Comparison of ENCODE assay signal across 8 cellular contexts in genomic region chr2:20052872-20053281, GRCh38. TPM values are rescaled to one million over a fixed set of nuclear protein-coding genes. Genes with fewer than 3 reads are reported as not detected.
DNase-seq lines count a peak whose midpoint lies in the region; ATAC-seq and TF ChIP-seq lines count a peak whose summit lies in the region.

No MANE protein-coding gene starts in this region.

- peak overlapping the region; percentile 91; the same call in 1 of the 2 replicates for H2AFZ ChIP-seq in MM.1S (ENCODE audit: low read length)

- H3K9me3 ChIP-seq in MM.1S (replicated peaks; ENCODE audit: insufficient read depth, low read length) (no peaks in the 10 kb centered on the region), SK-N-MC (ENCODE audit: low read depth, low read length) (no peaks in the 10 kb centered on the region)

- H3K4me2 ChIP-seq in MM.1S (ENCODE audit: low read depth, low read length): peak overlapping the region; percentile 83

- H3K9ac ChIP-seq in MM.1S (ENCODE audit: low read length) (no peak overlapping the region), SK-N-MC (ENCODE audit: insufficient read length) (peak overlapping the region; percentile 78)

- no peak for ATAC-seq in sciatic nerve
- no peak for ATAC-seq in HG02885 (IDR thresholded peaks at IDR 0.05; ENCODE audit: poor library complexity, unreplicated experiment)

- H3F3A ChIP-seq in MM.1S (ENCODE audit: insufficient read depth, low read length): peaks cover 8% of the 10 kb centered on the region; the same call in 1 of the 2 replicates

- no peaks in the 10 kb centered on the region for H3K9me2 ChIP-seq in MM.1S (replicated peaks; ENCODE audit: insufficient read depth, low read length)

- intact Hi-C loops in sciatic nerve (cut with DNase I): no loop called here

- no peaks in the 10 kb centered on the region for H4K20me1 ChIP-seq in MM.1S (ENCODE audit: insufficient read depth, low read length)

- H3K79me2 ChIP-seq in MM.1S (ENCODE audit: low read length): peaks cover 35% of the 10 kb centered on the region

- H3K4me3 ChIP-seq in MM.1S (ENCODE audit: low read length) (peak overlapping the region; percentile 86; the same call in 1 of the 2 replicates), SK-N-MC (peak overlapping the region; percentile 85)

- DNase-seq in COR-L47 (lab: John Stamatoyannopoulos, UW) (peak; percentile 32), MM.1S (no peak), SK-N-MC (ENCODE audit: low read depth, low spot score) (peak; percentile 74), foreskin melanocyte (peak; percentile 60), sciatic nerve (ENCODE audit: low spot score) (peak; percentile 69), GM10266 (ENCODE audit: extremely low spot score) (no peak)
- DNase-seq in activated CD4-positive, CD25-positive, alpha-beta regulatory T cell treated with anti-CD3 and anti-CD28 coated beads, Interleukin-2, amount 50 U/mL, for 72 hours: no peak

- peaks cover 19% of the 10 kb centered on the region for H3K4me1 ChIP-seq in MM.1S (ENCODE audit: low read length)

- TF ChIP-seq CTCF in MM.1S (IDR thresholded peaks at IDR 0.05; ENCODE audit: low read length) (no peak), GM10266 (IDR thresholded peaks at IDR 0.05; ENCODE audit: control insufficient read depth, insufficient read depth, low read depth, missing control alignments) (no peak)

- H3K27me3 ChIP-seq in MM.1S (replicated peaks; ENCODE audit: insufficient read depth, low read length): no peaks in the 10 kb centered on the region

- no peak overlapping the region for H3K27ac ChIP-seq in MM.1S (ENCODE audit: low read length)
- peak overlapping the region; percentile 95 for H3K27ac ChIP-seq in SK-N-MC

- H3K36me3 ChIP-seq in MM.1S (replicated peaks; ENCODE audit: insufficient read depth, low read length) (no peaks in the 10 kb centered on the region), SK-N-MC (ENCODE audit: insufficient read depth, low read length) (no peaks in the 10 kb centered on the region; the same call in 1 of the 2 replicates)

RNA-seq across cellular contexts. Expression of gene LAPTM4A, which starts 1.4 kb away (rescaled TPM):
- 253 TPM for total RNA-seq in sciatic nerve

RNA-seq across cellular contexts. Expression of gene MATN3, which starts 40.4 kb away (rescaled TPM):
- 8.8 TPM for total RNA-seq in sciatic nerve

Comparison
In these comparisons a context has a peak if more than half of its experiments do, and no peak if none do; other contexts are left out.
1. DNase-seq: peak in COR-L47 (single experiment), SK-N-MC (single experiment), foreskin melanocyte (single experiment) and sciatic nerve (single experiment); none in MM.1S (single experiment), activated CD4-positive, CD25-positive, alpha-beta regulatory T cell treated with anti-CD3 and anti-CD28 coated beads, Interleukin-2, amount 50 U/mL, for 72 hours (single experiment) and GM10266 (single experiment).